In the genomic region with DNA sequence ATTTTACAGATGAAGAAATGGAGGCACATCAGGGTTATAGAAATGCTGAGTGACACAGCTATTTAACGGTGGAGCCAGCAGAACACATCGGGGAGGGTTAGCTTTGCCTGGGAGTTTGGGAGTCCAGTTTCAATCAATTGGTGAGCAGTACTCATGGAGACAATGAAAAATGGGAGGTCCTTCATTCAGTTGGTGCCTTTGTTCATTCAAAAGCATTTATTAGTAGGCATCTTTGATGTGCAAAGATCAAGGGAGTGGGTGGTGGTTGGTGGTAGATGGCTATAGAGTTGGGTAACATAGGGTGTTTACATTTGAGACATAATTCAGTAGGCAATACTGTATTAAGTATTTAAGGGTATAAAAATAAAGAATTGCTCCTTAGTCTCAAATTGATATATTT, we compare ENCODE assay signal across 35 cellular contexts.
"Had no signal": no experiment of that assay in that cellular context is flagged by ENCODE, and none has a peak within 500 bp of the region (broad histone marks: within the 10 kb centered on the region; RNA-seq: fewer than 3 reads in every experiment).

No MANE protein-coding gene starts in this region.

- DNase-seq: Karpas-422, Kasumi-1, KG1, MG63, MM.1S, NCI-H1048, NCI-H1092, NCI-H1092 treated with DMSO at 0.1 percent for 48 hours, NCI-H1105, NCI-H1105 treated with DMSO at 0.1 percent for 48 hours, NCI-H1417, NCI-H1417 treated with DMSO at 0.1 percent for 48 hours, NCI-H1436, NCI-H1436 treated with DMSO at 0.1 percent for 48 hours, NCI-H146, NCI-H1694, NCI-H1694 treated with DMSO at 0.1 percent for 48 hours, NCI-H187, NCI-H187 treated with DMSO at 0.1 percent for 48 hours, NCI-H1930, NCI-H2029, NCI-H2029 treated with DMSO at 0.1 percent for 48 hours, NCI-H2081, NCI-H2081 treated with DMSO at 0.1 percent for 48 hours, NCI-H2107, NCI-H2171, NCI-H2171 treated with DMSO at 0.1 percent for 48 hours, NCI-H2227 treated with DMSO at 0.1 percent for 48 hours, NCI-H226, NCI-H345, NCI-H446, NCI-H446 treated with DMSO at 0.1 percent for 48 hours, NCI-H510A, NCI-H510A treated with DMSO at 0.1 percent for 48 hours, NCI-H524 had no signal
